In the genomic region with DNA sequence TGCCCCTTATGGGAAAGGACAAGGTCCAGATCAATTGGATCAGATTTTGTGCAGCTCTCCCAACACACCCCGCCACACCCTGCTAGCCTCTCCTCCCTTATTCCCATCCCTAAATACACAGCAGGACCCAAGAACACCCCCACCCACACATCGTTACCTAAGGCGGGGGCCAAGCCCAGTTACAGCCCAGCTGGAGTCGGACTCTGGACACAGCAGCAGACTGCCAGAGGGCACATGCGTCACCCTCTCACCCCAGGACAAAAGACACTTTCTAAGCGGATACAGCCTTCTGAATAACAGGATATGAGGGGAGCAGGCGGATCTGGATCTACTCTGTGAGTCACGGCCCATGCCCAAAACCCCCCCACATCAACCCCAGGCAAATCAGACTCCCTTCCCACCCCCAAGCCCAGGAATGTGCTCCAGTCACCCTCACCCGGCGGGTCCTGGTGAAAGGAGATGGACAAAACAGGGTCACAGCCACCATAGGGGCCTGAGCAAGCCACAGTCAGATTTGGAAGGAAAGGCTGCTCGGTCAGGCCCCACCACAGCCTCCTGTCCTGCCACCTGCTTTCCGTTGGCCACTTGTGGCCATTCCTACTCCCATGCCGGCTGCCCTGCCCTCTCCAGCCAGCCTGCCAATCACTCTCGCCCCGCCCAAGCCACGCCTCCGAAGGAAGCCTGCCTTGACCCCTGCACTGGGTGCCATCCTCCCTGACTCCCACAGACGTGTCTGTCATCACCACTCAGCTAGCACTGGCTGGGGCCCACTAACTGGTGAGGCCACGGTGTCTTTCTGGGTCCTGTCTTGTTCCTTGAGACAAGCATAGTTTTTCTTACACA, we compare ENCODE assay signal across 9 cellular contexts.
A peak's percentile ranks its signal among the peaks of the same experiment; 100 is the strongest.
DNase-seq lines count a peak whose midpoint lies in the region; ATAC-seq lines count a peak whose summit lies in the region.
"Had no signal": no experiment of that assay in that cellular context is flagged by ENCODE, and none has a peak within 500 bp of the region (broad histone marks: within the 10 kb centered on the region; RNA-seq: fewer than 3 reads in every experiment).

No MANE protein-coding gene starts in this region.

- ATAC-seq in GM21619 (IDR thresholded peaks at IDR 0.05; ENCODE audit: unreplicated experiment): no peak

- H3K36me3 ChIP-seq in stomach smooth muscle (ENCODE audit: control insufficient read depth in 2 of 2, insufficient read depth in 2 of 2, low read length in 2 of 2): peaks cover 13 to 17% of the 10 kb centered on the region in 2 donors

- no peaks in the 10 kb centered on the region for H3K27me3 ChIP-seq in layer of hippocampus (ENCODE audit: control insufficient read depth, insufficient read depth, low read length)
- no peaks in the 10 kb centered on the region for H3K27me3 ChIP-seq in stomach smooth muscle (ENCODE audit: control insufficient read depth in 1 of 2, insufficient read depth in 2 of 2, low read length in 2 of 2)

- peak overlapping the region; percentile 89 for H3K27ac ChIP-seq in cingulate gyrus (ENCODE audit: low read depth, low read length)
- H3K27ac ChIP-seq in layer of hippocampus (ENCODE audit: low read depth, low read length): peak overlapping the region; percentile 72
- peak overlapping the region; percentile 58 for H3K27ac ChIP-seq in stomach smooth muscle (ENCODE audit: low read length)

- H3K9me3 ChIP-seq in stomach smooth muscle (ENCODE audit: control insufficient read depth in 2 of 2, low read length in 2 of 2): no peaks in the 10 kb centered on the region

- H3K4me1 ChIP-seq in stomach smooth muscle (ENCODE audit: control insufficient read depth, insufficient read depth, low read length): peaks cover 50% of the 10 kb centered on the region

- DNase-seq in SIG-M5 treated with dmso at 0.1 percent for 504 hours (lab: John Stamatoyannopoulos, UW; ENCODE audit: unreplicated experiment): peak; percentile 68
- DNase-seq in SIG-M5 (lab: John Stamatoyannopoulos, UW): no peak
- no peak for DNase-seq in NCI-H2029 (lab: John Stamatoyannopoulos, UW)
- no peak for DNase-seq in GM19238 (ENCODE audit: insufficient read length, low spot score)
- DNase-seq: activated B cell treated with CpG ODN at 0.5 μM for 24 hours had no signal

- peak overlapping the region in 1 of 2 donors; percentile 64 for H3K4me3 ChIP-seq in stomach smooth muscle (ENCODE audit: low read length in 2 of 2)

- peak overlapping the region; percentile 30 to 60 for H3K9ac ChIP-seq in stomach smooth muscle (ENCODE audit: low read length in 2 of 2)
